8 cellular contexts compared by ENCODE assay signal in the genomic region with DNA sequence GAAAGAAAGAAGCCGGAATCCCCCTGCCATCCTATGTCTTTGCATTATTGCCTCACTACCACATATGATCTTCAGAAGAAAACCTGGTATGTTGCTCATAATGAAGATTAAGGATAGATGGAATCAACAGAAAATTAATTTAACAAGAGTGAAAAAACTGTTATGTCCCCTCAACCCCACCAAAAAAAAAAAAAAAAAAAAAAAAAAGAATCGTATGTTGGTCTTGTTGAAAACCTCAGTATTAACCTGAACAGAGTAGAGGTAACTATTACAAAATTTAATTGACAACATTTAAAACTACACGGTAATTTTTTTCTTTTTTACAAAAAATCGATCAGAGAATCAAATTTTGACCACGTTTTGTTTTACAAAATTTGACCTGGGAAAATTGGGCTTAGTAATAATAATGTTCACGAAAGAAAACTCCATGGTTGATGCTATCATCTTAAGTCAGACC. TPM values are rescaled to one million over a fixed set of nuclear protein-coding genes. Genes with fewer than 3 reads are reported as not detected.
DNase-seq lines count a peak whose midpoint lies in the region; ATAC-seq, FAIRE-seq and TF ChIP-seq lines count a peak whose summit lies in the region.

No MANE protein-coding gene starts in this region.

- FAIRE-seq in H1 (lab: Jason Lieb, UNC): no peak

- POLR2A ChIA-PET in H1 (lab: Charles Lee; ENCODE audit: partially characterized antibody): interaction anchor here (0.8 to 11.0 kb wide), 12 partner anchors 10 to 194 kb away, joined by 3 to 65 read pairs (median 4); no protein-coding TSS in a partner anchor

- H3K4ac ChIP-seq in H1 (replicated peaks; ENCODE audit: insufficient read length, low read depth, low read length): no peak overlapping the region

- no peak overlapping the region for H2BK12ac ChIP-seq in H1 (ENCODE audit: low read depth, low read length)

- no peaks in the 10 kb centered on the region for H3K9me3 ChIP-seq in BLaER1 treated with 17β-estradiol and CSF1 and Interleukin-3, amounts not matched to agents 10 nM and 100 nM (replicated peaks in 1 of 11)
- H3K9me3 ChIP-seq in OCI-LY1 (ENCODE audit: low read length) (no peaks in the 10 kb centered on the region), H1 (ENCODE audit: insufficient read depth in 2 of 2, low read depth in 1 of 2, low read length in 1 of 2) (no peaks in the 10 kb centered on the region), neural progenitor cell (ENCODE audit: low read depth) (no peaks in the 10 kb centered on the region)

- H4K91ac ChIP-seq in H1 (replicated peaks; ENCODE audit: insufficient read length, low read length): no peak overlapping the region

- no peak overlapping the region for H2BK15ac ChIP-seq in H1 (ENCODE audit: low read length)

- H3K14ac ChIP-seq in H1 (ENCODE audit: insufficient read length): no peak overlapping the region

- no peak overlapping the region for H2BK120ac ChIP-seq in H1 (replicated peaks; ENCODE audit: low read depth, low read length)

- H3K36me3 Mint-ChIP-seq in neural progenitor cell: peaks cover 21% of the 10 kb centered on the region

- H3K27me3 ChIP-seq in BLaER1 treated with 17β-estradiol and CSF1 and Interleukin-3, amounts not matched to agents 10 nM and 100 nM: no peaks in the 10 kb centered on the region
- no peaks in the 10 kb centered on the region for H3K27me3 ChIP-seq in OCI-LY1 (ENCODE audit: insufficient read depth, low read length)
- H3K27me3 ChIP-seq in H1 (replicated peaks in 1 of 4; ENCODE audit: control insufficient read depth in 3 of 4, extremely low read depth in 1 of 4, insufficient read depth in 3 of 4, low read length in 3 of 4): no peaks in the 10 kb centered on the region
- no peaks in the 10 kb centered on the region for H3K27me3 ChIP-seq in neural progenitor cell

- peak overlapping the region; percentile 85 to 100 (median 93) for H3K4me3 ChIP-seq in BLaER1 treated with 17β-estradiol and CSF1 and Interleukin-3, amounts not matched to agents 10 nM and 100 nM
- H3K4me3 ChIP-seq in OCI-LY1 (ENCODE audit: low read depth, low read length, poor library complexity, severe bottlenecking) (peak overlapping the region; percentile 94), H1 (ENCODE audit: extremely low read depth in 1 of 4, insufficient read depth in 2 of 4, low read depth in 3 of 4, low read length in 4 of 4) (peak overlapping the region; percentile 97 to 100 (median 99)), neural progenitor cell (peak overlapping the region; percentile 92)

- H3K4me3 Mint-ChIP-seq in neural progenitor cell: peak overlapping the region; percentile 100

- no peaks in the 10 kb centered on the region for H3K79me1 ChIP-seq in H1 (ENCODE audit: low read depth, low read length)

- TF ChIP-seq POLR2A in H1 (IDR thresholded peaks at IDR 0.05; ENCODE audit: control extremely low read depth in 1 of 2, low read depth in 2 of 2, low read length in 2 of 2): no peak

- H3K4me1 Mint-ChIP-seq in neural progenitor cell: peaks cover 15% of the 10 kb centered on the region

- H3K4me2 ChIP-seq in BLaER1 treated with 17β-estradiol and CSF1 and Interleukin-3, amounts not matched to agents 10 nM and 100 nM: peak overlapping the region; percentile 74 to 91 (median 86)
- H3K4me2 ChIP-seq in OCI-LY1 (ENCODE audit: low read length): peak overlapping the region; percentile 78
- peak overlapping the region; percentile 80 to 96 for H3K4me2 ChIP-seq in H1 (ENCODE audit: insufficient read depth in 1 of 2, low read depth in 2 of 2, low read length in 2 of 2)
- peak overlapping the region; percentile 97 for H3K4me2 ChIP-seq in neural progenitor cell

- no peaks in the 10 kb centered on the region for H3K9me3 Mint-ChIP-seq in neural progenitor cell

- no peak overlapping the region for H4K5ac ChIP-seq in H1 (ENCODE audit: insufficient read length, low read depth, low read length)

- no peaks in the 10 kb centered on the region for H3K9me2 ChIP-seq in OCI-LY1 (ENCODE audit: low read depth, low read length)

- no peak for TF ChIP-seq CTCF in OCI-LY1 (IDR thresholded peaks at IDR 0.05; ENCODE audit: low read length)
- TF ChIP-seq CTCF in H1 (IDR thresholded peaks at IDR 0.05; ENCODE audit: control extremely low read depth in 1 of 3, insufficient read depth in 1 of 3, low read depth in 1 of 3, low read length in 3 of 3): no peak
- no peak for TF ChIP-seq CTCF in neural progenitor cell (IDR thresholded peaks at IDR 0.05)

- DNase-seq in H1 (ENCODE audit: low read depth in 1 of 2, low spot score in 2 of 2) (no peak), neural progenitor cell (ENCODE audit: low spot score) (no peak), glomerular visceral epithelial cell (ENCODE audit: extremely low spot score) (no peak), NCI-H446 (lab: John Stamatoyannopoulos, UW) (no peak)
- no peak for DNase-seq in NK-92 treated with Interleukin-12 subunit alpha and Interleukin-12 subunit beta, amount 100 ng/mL, for 24 hours (lab: John Stamatoyannopoulos, UW)

- TF ChIP-seq EP300 in H1 (IDR thresholded peaks at IDR 0.05; ENCODE audit: borderline replicate concordance in 1 of 2, low read depth in 2 of 2, low read length in 2 of 2): no peak

- WGBS in H1 (ENCODE audit: extremely low coverage in 1 of 2, insufficient coverage in 1 of 2, insufficient read length in 1 of 2, insufficient replicate concordance in 2 of 2, low coverage in 1 of 2, low lambda C conversion rate in 2 of 2, missing lambda C conversion rate in 1 of 2), 2 experiments: 26% methylated on average over 5 of the region's 6 CpGs; no CpG with 5 or more reads in 1 of the 2 experiments

- H2BK20ac ChIP-seq in H1 (ENCODE audit: low read length): no peak overlapping the region

- H3K56ac ChIP-seq in H1 (replicated peaks; ENCODE audit: insufficient read length, low read depth, low read length): no peak overlapping the region

- H2BK5ac ChIP-seq in H1 (ENCODE audit: low read depth, low read length): 0 out of 2 replicates have a peak overlapping the region, but pooled peaks have one; percentile 91

- H3K9ac ChIP-seq in BLaER1 treated with 17β-estradiol and CSF1 and Interleukin-3, amounts not matched to agents 10 nM and 100 nM: peak overlapping the region; percentile 94 to 100 (median 99)
- H3K9ac ChIP-seq in OCI-LY1 (ENCODE audit: low read length) (peak overlapping the region; percentile 80), H1 (replicated peaks in 1 of 4; ENCODE audit: extremely low read depth in 1 of 4, low read depth in 3 of 4, low read length in 3 of 4) (peak overlapping the region in 3 of 4 experiments; percentile 65 to 94 (median 92); a peak in 4 of 7 replicates), neural progenitor cell (peak overlapping the region; percentile 28)

- CTCF ChIA-PET in H1 (lab: Charles Lee; ENCODE audit: partially characterized antibody): interaction anchor here (0.7 to 16.3 kb wide), 22 partner anchors 10 to 250 kb away, joined by 3 to 174 read pairs (median 4); no protein-coding TSS in a partner anchor

- no peak overlapping the region for H2AFZ ChIP-seq in OCI-LY1 (ENCODE audit: low read length)
- no peak overlapping the region for H2AFZ ChIP-seq in H1 (ENCODE audit: low read length)
- peak overlapping the region; percentile 91 for H2AFZ ChIP-seq in neural progenitor cell (replicated peaks)

- H3K27me3 Mint-ChIP-seq in neural progenitor cell (ENCODE audit: insufficient read depth, low read depth): peaks cover 3% of the 10 kb centered on the region

- H3K36me3 ChIP-seq in BLaER1 treated with 17β-estradiol and CSF1 and Interleukin-3, amounts not matched to agents 10 nM and 100 nM: peaks cover 28 to 31% (median 29%) of the 10 kb centered on the region in 11 experiments
- peaks cover 39% of the 10 kb centered on the region for H3K36me3 ChIP-seq in OCI-LY1 (ENCODE audit: insufficient read depth, low read length)
- H3K36me3 ChIP-seq in H1 (ENCODE audit: control insufficient read depth in 2 of 4, insufficient read depth in 4 of 4, low read length in 3 of 4): peaks cover 0 to 31% (median 5%) of the 10 kb centered on the region in 4 experiments; a peak in 3 of 8 replicates
- H3K36me3 ChIP-seq in neural progenitor cell: no peaks in the 10 kb centered on the region

- H3K18ac ChIP-seq in H1 (ENCODE audit: extremely low read depth, low read length): peak overlapping the region; percentile 80; the same call in 1 of the 2 replicates

- H3K23ac ChIP-seq in H1 (ENCODE audit: insufficient read length): no peak overlapping the region

- no peak overlapping the region for H2AK5ac ChIP-seq in H1 (ENCODE audit: low read depth, low read length)

- H3F3A ChIP-seq in OCI-LY1 (ENCODE audit: insufficient read depth, low read length) (no peaks in the 10 kb centered on the region), neural progenitor cell (ENCODE audit: low read depth) (peaks cover 31% of the 10 kb centered on the region)

- H3K4me1 ChIP-seq in BLaER1 treated with 17β-estradiol and CSF1 and Interleukin-3, amounts not matched to agents 10 nM and 100 nM: peaks cover 23 to 37% (median 34%) of the 10 kb centered on the region in 10 experiments
- peaks cover 30% of the 10 kb centered on the region for H3K4me1 ChIP-seq in OCI-LY1 (ENCODE audit: insufficient read depth, low read length, severe bottlenecking)
- peaks cover 0 to 4% (median 1%) of the 10 kb centered on the region in 4 experiments; a peak in 3 of 7 replicates for H3K4me1 ChIP-seq in H1 (replicated peaks in 1 of 4; ENCODE audit: control insufficient read depth in 3 of 4, insufficient read depth in 4 of 4, low read length in 3 of 4)
- H3K4me1 ChIP-seq in neural progenitor cell: peaks cover 19% of the 10 kb centered on the region

- no peak overlapping the region for H4K8ac ChIP-seq in H1 (ENCODE audit: extremely low read depth, insufficient read depth, low read length)

- ATAC-seq in GM18858 (IDR thresholded peaks at IDR 0.05; ENCODE audit: unreplicated experiment): no peak

- peaks cover 39% of the 10 kb centered on the region for H3K79me2 ChIP-seq in OCI-LY1 (ENCODE audit: insufficient read depth, low read length)
- H3K79me2 ChIP-seq in H1 (ENCODE audit: control insufficient read depth in 1 of 2, insufficient read depth in 2 of 2, low read length in 2 of 2): peaks cover 36 to 41% of the 10 kb centered on the region in 2 experiments
- peaks cover 53% of the 10 kb centered on the region for H3K79me2 ChIP-seq in neural progenitor cell (ENCODE audit: low read depth)

- H3K27ac ChIP-seq in BLaER1 treated with 17β-estradiol and CSF1 and Interleukin-3, amounts not matched to agents 10 nM and 100 nM: peak overlapping the region; percentile 94 to 100 (median 98)
- peak overlapping the region; percentile 77 for H3K27ac ChIP-seq in OCI-LY1 (ENCODE audit: low read depth, low read length, poor library complexity, severe bottlenecking)
- peak overlapping the region; percentile 74; the same call in 1 of the 2 replicates for H3K27ac ChIP-seq in H1 (ENCODE audit: low read depth, low read length)
- H3K27ac ChIP-seq in neural progenitor cell: peak overlapping the region; percentile 91

- peaks cover 31 to 38% (median 32%) of the 10 kb centered on the region in 11 experiments for H4K20me1 ChIP-seq in BLaER1 treated with 17β-estradiol and CSF1 and Interleukin-3, amounts not matched to agents 10 nM and 100 nM
- H4K20me1 ChIP-seq in OCI-LY1 (ENCODE audit: insufficient read depth, low read length) (no peaks in the 10 kb centered on the region), H1 (replicated peaks in 1 of 2; ENCODE audit: control insufficient read depth in 1 of 2, insufficient read depth in 2 of 2, low read length in 2 of 2) (no peaks in the 10 kb centered on the region), neural progenitor cell (ENCODE audit: low read depth) (peaks cover 13% of the 10 kb centered on the region)

- H3K23me2 ChIP-seq in H1 (ENCODE audit: low read depth, low read length): peaks cover 11% of the 10 kb centered on the region; the same call in 1 of the 2 replicates

- peak overlapping the region; percentile 99 for H3K27ac Mint-ChIP-seq in neural progenitor cell

- no peak for TF ChIP-seq RAD21 in H1 (IDR thresholded peaks at IDR 0.05 in 1 of 2, conservative IDR thresholded peaks at IDR 0.05 in 1 of 2; ENCODE audit: low read depth in 2 of 2, low read length in 2 of 2)

RNA-seq across cellular contexts. Expression of gene CSNK1A1, which starts 0.8 kb away (rescaled TPM):
- 244 and 254 TPM in 2 replicates for total RNA-seq in H1 (2021; fragmentation: NEBNext Ultra II Directional; extraction: Animal tissue kit (Norgen Biotek cat#: 25700))
- polyA plus RNA-seq in H1 (2011; rRNA removed): 61.2 and 78.8 TPM in 2 replicates
- 94.1 TPM for polyA plus RNA-seq in H1 (2011; cell fraction: cytosol; rRNA removed)
- polyA plus RNA-seq in H1 (2011; cell fraction: nucleus; rRNA removed): 112 TPM
- polyA plus RNA-seq in H1 (2012, experiment 1 of 2): 136 to 163 TPM (median 150 TPM) in 4 replicates
- polyA plus RNA-seq in H1 (2012, experiment 2 of 2): 20.7 TPM
- 149 TPM for polyA plus RNA-seq in H1 (2013, experiment 1 of 2)
- 140 TPM for polyA plus RNA-seq in H1 (2013, experiment 2 of 2)
- 189 and 216 TPM in 2 replicates for polyA minus RNA-seq in H1 (2011; rRNA and poly(A)+ RNA removed)
- polyA minus RNA-seq in H1 (2011; cell fraction: cytosol; rRNA and poly(A)+ RNA removed): 123 TPM
- 181 TPM for polyA minus RNA-seq in H1 (2011; cell fraction: nucleus; rRNA and poly(A)+ RNA removed)
- total RNA-seq in neural progenitor cell (ENCODE audit: low replicate concordance): 271 and 335 TPM in 2 replicates

RNA-seq across cellular contexts. Expression of gene ARHGEF37, which starts 29.2 kb away (rescaled TPM):
- total RNA-seq in H1 (2021; fragmentation: NEBNext Ultra II Directional; extraction: Animal tissue kit (Norgen Biotek cat#: 25700)): 0.48 and 1.8 TPM in 2 replicates
- 0.16 and 0.21 TPM in 2 replicates for polyA plus RNA-seq in H1 (2011; rRNA removed)
- polyA plus RNA-seq in H1 (2011; cell fraction: cytosol; rRNA removed): 0.27 TPM
- 0.43 TPM for polyA plus RNA-seq in H1 (2011; cell fraction: nucleus; rRNA removed)
- polyA plus RNA-seq in H1 (2012, experiment 1 of 2): 0.17 to 0.35 TPM (median 0.32 TPM) in 4 replicates
- polyA plus RNA-seq in H1 (2012, experiment 2 of 2): 0.13 TPM
- polyA plus RNA-seq in H1 (2013, experiment 1 of 2): 0.20 TPM
- 0.15 TPM for polyA plus RNA-seq in H1 (2013, experiment 2 of 2)
- polyA minus RNA-seq in H1 (2011; rRNA and poly(A)+ RNA removed): 0.35 and 2.3 TPM in 2 replicates
- polyA minus RNA-seq in H1 (2011; cell fraction: cytosol; rRNA and poly(A)+ RNA removed): not detected
- polyA minus RNA-seq in H1 (2011; cell fraction: nucleus; rRNA and poly(A)+ RNA removed): not detected
- 0.99 and 1.7 TPM in 2 replicates for total RNA-seq in neural progenitor cell (ENCODE audit: low replicate concordance)

Comparison
In these comparisons a context has a peak if more than half of its experiments do, and no peak if none do; other contexts are left out.
1. H3K9ac ChIP-seq: peak in every context shown above with its lines; median percentile 99 in BLaER1 treated with 17β-estradiol and CSF1 and Interleukin-3, amounts not matched to agents 10 nM and 100 nM; 92 in H1; 80 in OCI-LY1; 28 in neural progenitor cell.